Comparison of ENCODE assay signal across 8 cellular contexts in genomic region chr1:205344010-205344808, GRCh38. TPM values are rescaled to one million over a fixed set of nuclear protein-coding genes. Genes with fewer than 3 reads are reported as not detected.
DNase-seq lines count a peak whose midpoint lies in the region; ATAC-seq, FAIRE-seq and TF ChIP-seq lines count a peak whose summit lies in the region.

No MANE protein-coding gene starts in this region.

- peak; percentile 23 for FAIRE-seq in HTR-8/SVneo (lab: Jason Lieb, UNC)

- peaks cover 18% of the 10 kb centered on the region for H3K4me1 Mint-ChIP-seq in MCF 10A (ENCODE audit: insufficient read depth, unreplicated experiment)

- H3K9me3 Mint-ChIP-seq in MCF 10A (ENCODE audit: unreplicated experiment) = no peaks in the 10 kb centered on the region

- no TSS peak for BruUV-seq in MCF 10A (replicated peaks; lab: Mats Ljungman, UMichigan)

- peak overlapping the region; percentile 50 for H3K4me3 Mint-ChIP-seq in MCF 10A (ENCODE audit: unreplicated experiment)

- POLR2A ChIA-PET in MCF 10A (lab: Yijun Ruan, JAX) = interaction anchor here (0.6 kb wide), 1 partner anchor 25 kb away, joined by 3 read pairs; no protein-coding TSS in a partner anchor

- peaks cover 12% of the 10 kb centered on the region for H3K27me3 Mint-ChIP-seq in MCF 10A (ENCODE audit: insufficient read depth, unreplicated experiment)

- CTCF ChIA-PET in MCF 10A (lab: Yijun Ruan, JAX) = interaction anchor here (0.8 to 14.5 kb wide), 5 partner anchors 6 to 88 kb away, joined by 3 to 270 read pairs (median 8); no protein-coding TSS in a partner anchor

- no peak for DNase-seq in HTR-8/SVneo (ENCODE audit: insufficient read length, low spot score)
- peak; percentile 26 for DNase-seq in T-helper 9 cell
- DNase-seq in MCF 10A (ENCODE audit: unreplicated experiment) = no peak
- DNase-seq in kidney tubule cell (ENCODE audit: low spot score) = peak; percentile 44
- DNase-seq in stimulated activated CD4-positive, alpha-beta T cell treated with anti-CD3 and anti-CD28 coated beads, Interleukin-4, amount 100 ng/mL, for 24 hours = peak; percentile 40
- DNase-seq in kidney glomerular epithelial cell (lab: John Stamatoyannopoulos, UW) = no peak
- no peak for DNase-seq in GF-D8 (lab: John Stamatoyannopoulos, UW)

- no peak overlapping the region for H3K27ac Mint-ChIP-seq in MCF 10A (ENCODE audit: low read depth, unreplicated experiment)

- intact Hi-C loops in MCF 10A (cut with micrococcal nuclease) = no loop called here

- no peaks in the 10 kb centered on the region for H3K36me3 Mint-ChIP-seq in MCF 10A (ENCODE audit: insufficient read depth, unreplicated experiment)

- TF ChIP-seq CTCF in MCF 10A (IDR thresholded peaks at IDR 0.05; ENCODE audit: unreplicated experiment) = no peak

- ATAC-seq in HG03571 (IDR thresholded peaks at IDR 0.05; ENCODE audit: unreplicated experiment) = no peak

RNA-seq across cellular contexts. Expression of gene KLHDC8A, which starts 12.5 kb away (rescaled TPM):
- total RNA-seq in MCF 10A (2022) = not detected in 2 replicates

RNA-seq across cellular contexts. Expression of gene NUAK2, which starts 22.7 kb away (rescaled TPM):
- total RNA-seq in MCF 10A (2022) = 2.8 and 6.0 TPM in 2 replicates

Comparison
In these comparisons a context has a peak if more than half of its experiments do, and no peak if none do; other contexts are left out.
1. DNase-seq: peak in T-helper 9 cell (single experiment), kidney tubule cell (single experiment) and stimulated activated CD4-positive, alpha-beta T cell treated with anti-CD3 and anti-CD28 coated beads, Interleukin-4, amount 100 ng/mL, for 24 hours (single experiment); none in HTR-8/SVneo (single experiment), MCF 10A (single experiment), kidney glomerular epithelial cell (single experiment) and GF-D8 (single experiment).